Comparison of ENCODE assay signal across 1 cellular context in genomic region chr5:140870221-140871201, GRCh38.
TF ChIP-seq lines count a peak whose summit lies in the region.

No MANE protein-coding gene starts in this region.

TF ChIP-seq in HCT116, 20 proteins besides CTCF, POLR2A, EP300 and RAD21:
- TF ChIP-seq REST (IDR thresholded peaks at IDR 0.05; ENCODE audit: low read depth) (peak; percentile 22), YY1 (IDR thresholded peaks at IDR 0.05; ENCODE audit: extremely low read depth, insufficient replicate concordance, low read depth, low read length) (no peak), SRF (IDR thresholded peaks at IDR 0.05; ENCODE audit: low read depth) (no peak), MAX (IDR thresholded peaks at IDR 0.05) (no peak)
